In genomic region chr10:96043157-96043894, GRCh38 we compare ENCODE assay signal across 8 cellular contexts. TPM values are rescaled to one million over a fixed set of nuclear protein-coding genes. Genes with fewer than 3 reads are reported as not detected.
A peak's percentile ranks its signal among the peaks of the same experiment; 100 is the strongest.
DNase-seq lines count a peak whose midpoint lies in the region; ATAC-seq and TF ChIP-seq lines count a peak whose summit lies in the region.

TSS of gene CCNJ (plus strand) at chr10:96043583. CDS start at chr10:96044394, 811 bp downstream.

- H3K36me3 Mint-ChIP-seq in IgD-negative memory B cell = peaks cover 8% of the 10 kb centered on the region
- no peaks in the 10 kb centered on the region for H3K36me3 Mint-ChIP-seq in natural killer cell
- peaks cover 16 to 30% of the 10 kb centered on the region in 2 donors for H3K36me3 Mint-ChIP-seq in stimulated activated naive B cell treated with anti-CD40 and anti-IgM and Interleukin-4, amounts not matched to agents 10 μg/mL and 1 μg/mL and 100 μg/mL, for 72 hours

- peaks cover 17 to 33% (median 30%) of the 10 kb centered on the region in 3 donors for H3K4me1 Mint-ChIP-seq in IgD-negative memory B cell
- H3K4me1 Mint-ChIP-seq in natural killer cell = peaks cover 29 to 38% of the 10 kb centered on the region in 2 donors
- peaks cover 19 to 44% of the 10 kb centered on the region in 2 donors for H3K4me1 Mint-ChIP-seq in stimulated activated naive B cell treated with anti-CD40 and anti-IgM and Interleukin-4, amounts not matched to agents 10 μg/mL and 1 μg/mL and 100 μg/mL, for 72 hours

- peak within 1 kb of the TSS; percentile 87 to 94 (median 92) for H3K27ac Mint-ChIP-seq in IgD-negative memory B cell
- peak within 1 kb of the TSS; percentile 79 to 92 for H3K27ac Mint-ChIP-seq in natural killer cell
- peak within 1 kb of the TSS; percentile 93 for H3K27ac Mint-ChIP-seq in stimulated activated naive B cell treated with anti-CD40 and anti-IgM and Interleukin-4, amounts not matched to agents 10 μg/mL and 1 μg/mL and 100 μg/mL, for 72 hours

- peak; percentile 27 for DNase-seq in DMS79 (lab: John Stamatoyannopoulos, UW)
- peak; percentile 88 for DNase-seq in RKO (ENCODE audit: low spot score)
- DNase-seq in activated T-helper 1 cell treated with anti-CD3 and anti-CD28 coated beads, Interleukin-2, amount 50 U/mL, for 16 hours (ENCODE audit: low read depth in 1 of 2, low spot score in 1 of 2) = peak; percentile 41 to 71
- DNase-seq in fibroblast of pulmonary artery (ENCODE audit: low read depth) = peak; percentile 88
- DNase-seq in natural killer cell = peak; percentile 82
- peak; percentile 84 for DNase-seq in stimulated activated naive B cell treated with anti-CD40 and anti-IgM and Interleukin-4, amounts not matched to agents 10 μg/mL and 1 μg/mL and 100 μg/mL, for 72 hours

- peak; percentile 85 for ATAC-seq in GM21576 (IDR thresholded peaks at IDR 0.05; ENCODE audit: unreplicated experiment)
- ATAC-seq in natural killer cell = peak; percentile 89 to 90 (median 90)
- peak; percentile 92 to 93 for ATAC-seq in stimulated activated naive B cell treated with anti-CD40 and anti-IgM and Interleukin-4, amounts not matched to agents 10 μg/mL and 1 μg/mL and 100 μg/mL, for 72 hours (replicated peaks)

- H3K4me3 ChIP-seq in fibroblast of pulmonary artery (replicated peaks; ENCODE audit: low read depth, low read length) = peak within 1 kb of the TSS; percentile 83

- intact Hi-C loops in natural killer cell (cut with micrococcal nuclease) = loop anchor here (5.0 kb wide), 3 partner anchors 44 to 351 kb away; partner anchors contain the start of genes TCTN3 and ZNF518A

- TF ChIP-seq CTCF in fibroblast of pulmonary artery (IDR thresholded peaks at IDR 0.05; ENCODE audit: low read length, missing control alignments) = no peak
- TF ChIP-seq CTCF in natural killer cell (IDR thresholded peaks at IDR 0.05) = no peak

- H3K4me3 Mint-ChIP-seq in IgD-negative memory B cell (peak within 1 kb of the TSS; percentile 90 to 98 (median 96)), natural killer cell (peak within 1 kb of the TSS; percentile 90)
- peak within 1 kb of the TSS; percentile 90 for H3K4me3 Mint-ChIP-seq in stimulated activated naive B cell treated with anti-CD40 and anti-IgM and Interleukin-4, amounts not matched to agents 10 μg/mL and 1 μg/mL and 100 μg/mL, for 72 hours

- H3K27me3 Mint-ChIP-seq in IgD-negative memory B cell (no peaks in the 10 kb centered on the region), natural killer cell (ENCODE audit: low read depth in 2 of 2) (peaks cover 1 to 6% of the 10 kb centered on the region in 2 donors)
- peaks cover 0 to 4% of the 10 kb centered on the region in 2 donors for H3K27me3 Mint-ChIP-seq in stimulated activated naive B cell treated with anti-CD40 and anti-IgM and Interleukin-4, amounts not matched to agents 10 μg/mL and 1 μg/mL and 100 μg/mL, for 72 hours

- H3K9me3 Mint-ChIP-seq in IgD-negative memory B cell (no peaks in the 10 kb centered on the region), natural killer cell (no peaks in the 10 kb centered on the region)
- H3K9me3 Mint-ChIP-seq in stimulated activated naive B cell treated with anti-CD40 and anti-IgM and Interleukin-4, amounts not matched to agents 10 μg/mL and 1 μg/mL and 100 μg/mL, for 72 hours = peaks cover 0 to 2% of the 10 kb centered on the region in 2 donors

RNA-seq across cellular contexts. Expression of gene CCNJ, which starts in this region (rescaled TPM):
- polyA plus RNA-seq in IgD-negative memory B cell = 1.1 TPM
- total RNA-seq in natural killer cell = 1 to 10 TPM; 5.9 to 7.1 (median 6.0) TPM

Comparison
In these comparisons a context has a peak if more than half of its experiments do, and no peak if none do; other contexts are left out.
1. Peak in every context shown above with its lines: DNase-seq, ATAC-seq and H3K4me3 ChIP-seq.
2. DNase-seq: peak in every context shown above with its lines; median percentile 88 in RKO; 88 in fibroblast of pulmonary artery; 84 in stimulated activated naive B cell treated with anti-CD40 and anti-IgM and Interleukin-4, amounts not matched to agents 10 μg/mL and 1 μg/mL and 100 μg/mL, for 72 hours; 82 in natural killer cell; 56 in activated T-helper 1 cell treated with anti-CD3 and anti-CD28 coated beads, Interleukin-2, amount 50 U/mL, for 16 hours; 27 in DMS79.